ENCODE assay signal across 8 cellular contexts in the genomic region with DNA sequence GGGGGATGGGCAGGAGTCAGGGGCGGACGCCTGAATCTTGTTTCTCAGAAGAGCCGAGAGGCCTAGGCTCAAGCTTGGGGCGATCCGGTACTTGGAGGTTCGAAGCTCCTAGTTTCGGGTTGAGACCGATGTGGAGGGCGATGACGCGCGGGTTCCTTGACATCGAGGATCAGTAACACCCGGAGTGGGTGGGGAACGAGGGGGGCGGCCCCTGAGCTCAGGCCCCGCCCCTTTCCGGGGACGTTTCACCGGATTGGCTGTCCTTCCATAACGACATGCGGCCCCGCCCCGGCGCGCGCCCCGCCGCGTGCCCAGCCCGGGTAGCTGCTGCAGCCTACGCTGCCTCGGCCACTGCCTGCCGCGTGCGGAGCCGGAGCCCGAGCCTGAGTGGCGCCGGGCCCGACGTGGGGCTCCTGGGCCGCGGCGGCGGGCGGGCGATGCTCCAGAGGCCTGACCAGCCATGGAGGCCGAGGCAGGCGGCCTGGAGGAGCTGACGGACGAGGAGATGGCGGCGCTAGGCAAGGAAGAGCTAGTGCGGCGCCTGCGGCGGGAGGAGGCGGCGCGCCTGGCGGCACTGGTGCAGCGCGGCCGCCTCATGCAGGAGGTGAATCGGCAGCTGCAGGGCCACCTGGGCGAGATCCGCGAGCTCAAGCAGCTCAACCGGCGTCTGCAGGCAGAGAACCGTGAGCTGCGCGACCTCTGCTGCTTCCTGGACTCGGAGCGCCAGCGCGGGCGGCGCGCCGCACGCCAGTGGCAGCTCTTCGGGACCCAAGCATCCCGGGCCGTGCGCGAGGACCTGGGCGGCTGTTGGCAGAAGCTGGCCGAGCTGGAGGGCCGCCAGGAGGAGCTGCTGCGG. TPM values are rescaled to one million over a fixed set of nuclear protein-coding genes. Genes with fewer than 3 reads are reported as not detected.
DNase-seq lines count a peak whose midpoint lies in the region; ATAC-seq and TF ChIP-seq lines count a peak whose summit lies in the region.

A gene (plus strand): TSS at position 350 of the 856 bp plus-strand sequence. CDS start 111 bp downstream, at position 461.

- peak within 1 kb of the TSS; percentile 98 for H3K27ac Mint-ChIP-seq in T-helper 17 cell

- peak within 1 kb of the TSS; percentile 95 for H3K4me3 Mint-ChIP-seq in T-helper 17 cell

- no peaks in the 10 kb centered on the region for H3K27me3 Mint-ChIP-seq in T-helper 17 cell

- intact Hi-C loops in left cardiac atrium (cut with DNase I): loop anchor here in 1 of 2 donors (2.0 kb wide), 1 partner anchor 26 kb away; no protein-coding TSS in a partner anchor
- intact Hi-C loops in prostate gland (cut with DNase I): loop anchor here (1.0 kb wide), 1 partner anchor 28 kb away; no protein-coding TSS in a partner anchor
- intact Hi-C loops in upper lobe of right lung (cut with DNase I): no loop called here

- peak; percentile 88 for TF ChIP-seq POLR2A in prostate gland (IDR thresholded peaks at IDR 0.05)

- H3K4me3 ChIP-seq in prostate gland: peak within 1 kb of the TSS; percentile 52 to 73
- H3K4me3 ChIP-seq in upper lobe of right lung: peak within 1 kb of the TSS; percentile 91

- H3K4me1 Mint-ChIP-seq in T-helper 17 cell: peaks cover 52% of the 10 kb centered on the region

- H3K9me3 ChIP-seq in T-helper 17 cell (ENCODE audit: control insufficient read depth, low read length, poor library complexity, severe bottlenecking) (no peaks in the 10 kb centered on the region), prostate gland (no peaks in the 10 kb centered on the region), upper lobe of right lung (no peaks in the 10 kb centered on the region)

- peak; percentile 96 for DNase-seq in GM13976 (ENCODE audit: low spot score)
- DNase-seq in NCI-H187 treated with DMSO at 0.1 percent for 48 hours (lab: John Stamatoyannopoulos, UW): peak; percentile 58
- peak; percentile 96 to 98 (median 97) for DNase-seq in T-helper 17 cell
- DNase-seq in amniotic stem cell (lab: John Stamatoyannopoulos, UW): peak; percentile 96
- peak; percentile 99 for DNase-seq in left cardiac atrium
- peak; percentile 98 for DNase-seq in prostate gland (ENCODE audit: low spot score)
- peak; percentile 99 for DNase-seq in upper lobe of right lung

- WGBS in prostate gland: under 1% methylated on average over 77 of the region's 92 CpGs

- H3K36me3 Mint-ChIP-seq in T-helper 17 cell (ENCODE audit: low read depth): no peaks in the 10 kb centered on the region

- no peaks in the 10 kb centered on the region for H3K27me3 ChIP-seq in prostate gland (replicated peaks; ENCODE audit: insufficient read depth)
- no peaks in the 10 kb centered on the region for H3K27me3 ChIP-seq in upper lobe of right lung

- ATAC-seq in HG02884 (IDR thresholded peaks at IDR 0.05; ENCODE audit: unreplicated experiment) (peak; percentile 46), T-helper 17 cell (peak; percentile 77), left cardiac atrium (peak; percentile 81 to 82), upper lobe of right lung (peak; percentile 89)

- TF ChIP-seq CTCF in GM13976 (IDR thresholded peaks at IDR 0.05; ENCODE audit: borderline replicate concordance, control extremely low read depth, extremely low read depth, insufficient read depth, missing control alignments): no peak
- peak in 3 of 4 experiments; percentile 5 to 43 (median 34) for TF ChIP-seq CTCF in prostate gland (IDR thresholded peaks at IDR 0.05)
- TF ChIP-seq CTCF in upper lobe of right lung (IDR thresholded peaks at IDR 0.05): no peak

- H3K27ac ChIP-seq in prostate gland (peak within 1 kb of the TSS; percentile 89 to 93), upper lobe of right lung (peak within 1 kb of the TSS; percentile 96)

- no peaks in the 10 kb centered on the region for H3K36me3 ChIP-seq in prostate gland
- H3K36me3 ChIP-seq in upper lobe of right lung: peaks cover 15% of the 10 kb centered on the region

- H3K4me1 ChIP-seq in prostate gland (replicated peaks) (peaks cover 17% of the 10 kb centered on the region), upper lobe of right lung (peaks cover 52% of the 10 kb centered on the region)

- in situ Hi-C loops in GM13976 (cut with MboI; ENCODE audit: low sequenced_read_pairs, unreplicated experiment): no loop called here

RNA-seq across cellular contexts. Expression of the gene that starts here (rescaled TPM):
- total RNA-seq in T-helper 17 cell: 10 to 100 TPM; 27.4 to 28.0 TPM
- 10 to 100 TPM; 45.8 to 63.5 TPM for total RNA-seq in left cardiac atrium
- total RNA-seq in prostate gland: 10 to 100 TPM; 40.4 to 55.0 TPM
- total RNA-seq in upper lobe of right lung: 36.4 TPM

Comparison
In these comparisons a context has a peak if more than half of its experiments do, and no peak if none do; other contexts are left out.
1. Peak in every context shown above with its lines: DNase-seq, ATAC-seq, H3K4me3 ChIP-seq and H3K27ac ChIP-seq.
2. CTCF ChIP-seq: peak in prostate gland (3 of 4); none in GM13976 (single experiment) and upper lobe of right lung (single experiment).